ENCODE assay signal across 25 cellular contexts in genomic region chr11:32310218-32310601, GRCh38.
DNase-seq lines count a peak whose midpoint lies in the region; ATAC-seq and TF ChIP-seq lines count a peak whose summit lies in the region.
"Had no signal": no experiment of that assay in that cellular context is flagged by ENCODE, and none has a peak within 500 bp of the region (broad histone marks: within the 10 kb centered on the region; RNA-seq: fewer than 3 reads in every experiment).

No MANE protein-coding gene starts in this region.

- DNase-seq in NCI-H1105 treated with DMSO at 0.1 percent for 48 hours (lab: John Stamatoyannopoulos, UW) (peak; percentile 39), NCI-H1105 (lab: John Stamatoyannopoulos, UW) (no peak), fibroblast of peridontal ligament (ENCODE audit: extremely low read depth) (peak; percentile 3), mesenchymal stem cell (peak; percentile 18), uterus (peak in 1 of 2 donors; percentile 42), HK-2 (ENCODE audit: unreplicated experiment) (no peak), NCI-H2081 (lab: John Stamatoyannopoulos, UW) (no peak)
- DNase-seq: activated CD4-positive, alpha-beta memory T cell treated with anti-CD3 and anti-CD28 coated beads, Interleukin-2, amount 10 ng/mL, durations not matched to agents 7 days and 5 days; activated CD8-positive, alpha-beta memory T cell treated with anti-CD3 and anti-CD28 coated beads, Interleukin-2, amount 50 U/mL, for 48 hours; activated naive CD4-positive, alpha-beta T cell treated with anti-CD3 and anti-CD28 coated beads, Interleukin-2, amount 10 ng/mL, durations not matched to agents 7 days and 5 days; amniotic stem cell; DMS79 treated with DMSO at 0.1 percent for 48 hours; dorsolateral prefrontal cortex; GF-D8; immature natural killer cell; NCI-H1092 treated with DMSO at 0.1 percent for 48 hours; NCI-H187 treated with DMSO at 0.1 percent for 48 hours; retina; SHP77 treated with DMSO at 0.1 percent for 48 hours had no signal

- H3K27ac ChIP-seq in mesenchymal stem cell (ENCODE audit: low read length, poor library complexity, severe bottlenecking) (no peak overlapping the region), uterus (peak overlapping the region; percentile 12 to 83)
- H3K27ac ChIP-seq: 22Rv1, dorsolateral prefrontal cortex, skin epidermis had no signal

- no peak overlapping the region for H2BK5ac ChIP-seq in mesenchymal stem cell (ENCODE audit: low read depth, low read length, poor library complexity, severe bottlenecking)

- ATAC-seq in HG02678 (IDR thresholded peaks at IDR 0.05; ENCODE audit: unreplicated experiment): no peak
- ATAC-seq: HCT116; Panc1; stimulated activated memory B cell treated with anti-CD40 and anti-IgM and Interleukin-4, amounts not matched to agents 10 μg/mL and 1 μg/mL and 100 μg/mL, for 72 hours had no signal

- H3K27me3 ChIP-seq in mesenchymal stem cell (ENCODE audit: control insufficient read depth in 1 of 2, insufficient read depth in 1 of 2, low read length in 2 of 2): no peaks in the 10 kb centered on the region
- H3K27me3 ChIP-seq in uterus: no peaks in the 10 kb centered on the region

- H2BK12ac ChIP-seq in mesenchymal stem cell (ENCODE audit: low read length in 2 of 2): no peak overlapping the region

- H3K23ac ChIP-seq in mesenchymal stem cell (ENCODE audit: low read length in 2 of 2): no peak overlapping the region

- no peaks in the 10 kb centered on the region for H3K79me1 ChIP-seq in mesenchymal stem cell (replicated peaks; ENCODE audit: low read length, poor library complexity, severe bottlenecking)

- no peak overlapping the region for H3K4me2 ChIP-seq in mesenchymal stem cell (ENCODE audit: low read length, poor library complexity, severe bottlenecking)

- H2BK15ac ChIP-seq in mesenchymal stem cell (ENCODE audit: low read depth, poor library complexity, severe bottlenecking): no peak overlapping the region

- H4K8ac ChIP-seq in mesenchymal stem cell (ENCODE audit: low read length): no peak overlapping the region

- no peak overlapping the region for H2AK5ac ChIP-seq in mesenchymal stem cell (ENCODE audit: low read length, severe bottlenecking)

- H3K4me3 ChIP-seq in mesenchymal stem cell (ENCODE audit: insufficient read depth in 1 of 2, low read depth in 1 of 2, low read length in 2 of 2): no peak overlapping the region
- H3K4me3 ChIP-seq in uterus: no peak overlapping the region
- H3K4me3 ChIP-seq: dorsolateral prefrontal cortex, skin epidermis had no signal

- no peak for TF ChIP-seq CTCF in uterus (IDR thresholded peaks at IDR 0.05)

- H3K18ac ChIP-seq in mesenchymal stem cell (ENCODE audit: low read depth in 1 of 2, low read length in 2 of 2): no peak overlapping the region

- H3K9me3 ChIP-seq in mesenchymal stem cell (ENCODE audit: control insufficient read depth, low read length) (no peaks in the 10 kb centered on the region), uterus (no peaks in the 10 kb centered on the region)

- H3K14ac ChIP-seq in mesenchymal stem cell (ENCODE audit: low read length in 2 of 2): no peak overlapping the region

- H2AFZ ChIP-seq in mesenchymal stem cell (ENCODE audit: low read depth, low read length): no peak overlapping the region

- H3K9ac ChIP-seq in mesenchymal stem cell (ENCODE audit: low read length): no peak overlapping the region

- no peak overlapping the region for H4K91ac ChIP-seq in mesenchymal stem cell (ENCODE audit: low read length)

- H3K4ac ChIP-seq in mesenchymal stem cell (ENCODE audit: low read depth in 1 of 2, low read length in 2 of 2): no peak overlapping the region

- H3K4me1 ChIP-seq in mesenchymal stem cell (ENCODE audit: control insufficient read depth, insufficient read depth, low read depth, low read length) (no peaks in the 10 kb centered on the region), uterus (no peaks in the 10 kb centered on the region)

- intact Hi-C loops in uterus (cut with DNase I; ENCODE audit: low total_unique reads): loop anchor here (10.0 kb wide), 1 partner anchor 125 kb away; the partner anchor contains the start of gene WT1

- TF ChIP-seq POLR2A in uterus (IDR thresholded peaks at IDR 0.05): no peak

- no peaks in the 10 kb centered on the region for H3K36me3 ChIP-seq in mesenchymal stem cell (ENCODE audit: control insufficient read depth in 1 of 2, insufficient read depth in 2 of 2, low read depth in 1 of 2, low read length in 2 of 2)
- no peaks in the 10 kb centered on the region for H3K36me3 ChIP-seq in uterus

- WGBS in mesenchymal stem cell: 65% methylated on average over 6 of the region's 6 CpGs

- H2BK120ac ChIP-seq in mesenchymal stem cell (ENCODE audit: low read depth, low read length): no peak overlapping the region

Comparison
In these comparisons a context has a peak if more than half of its experiments do, and no peak if none do; other contexts are left out.
1. DNase-seq: peak in NCI-H1105 treated with DMSO at 0.1 percent for 48 hours (single experiment), fibroblast of peridontal ligament (single experiment) and mesenchymal stem cell (single experiment); none in NCI-H1105 (single experiment), HK-2 (single experiment) and NCI-H2081 (0 of 2).